Comparison of ENCODE assay signal across 29 cellular contexts in the genomic region with DNA sequence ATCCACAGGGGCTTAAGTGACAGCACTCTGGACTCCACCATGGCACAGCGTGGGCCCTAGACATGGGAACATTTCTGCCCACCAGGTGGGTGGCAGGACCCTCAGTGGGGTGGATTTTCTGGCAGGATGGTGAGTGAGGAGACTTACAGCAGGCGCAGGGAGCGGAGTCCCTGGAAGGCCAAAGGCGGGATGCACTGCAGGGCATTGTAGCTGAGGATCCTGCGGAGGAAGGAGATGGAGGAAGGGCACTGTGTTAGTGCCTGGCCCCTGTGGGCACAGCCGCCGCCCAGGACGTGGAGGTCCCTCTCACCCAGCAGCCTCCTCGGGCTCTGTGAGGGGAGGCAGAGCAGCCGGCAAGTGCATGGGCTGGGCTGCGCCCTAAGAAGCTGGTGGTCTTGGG.
"Had no signal": no experiment of that assay in that cellular context is flagged by ENCODE, and none has a peak within 500 bp of the region (broad histone marks: within the 10 kb centered on the region; RNA-seq: fewer than 3 reads in every experiment).

No MANE protein-coding gene starts in this region.

- H3K27ac ChIP-seq: ascending aorta, breast epithelium, cardiac muscle cell, esophagus muscularis mucosa, gastroesophageal sphincter had no signal

- H3K4me1 ChIP-seq: ascending aorta, breast epithelium, esophagus muscularis mucosa, gastroesophageal sphincter had no signal

- H3K36me3 ChIP-seq: ascending aorta, breast epithelium, cardiac muscle cell, esophagus muscularis mucosa, gastroesophageal sphincter had no signal

- ATAC-seq: activated CD4-positive, alpha-beta T cell treated with anti-CD3 and anti-CD28 coated beads for 36 hours; activated CD8-positive, alpha-beta memory T cell treated with anti-CD3 and anti-CD28 coated beads, Interleukin-2, amount 10 ng/mL, durations not matched to agents 7 days and 5 days; activated CD8-positive, alpha-beta T cell treated with anti-CD3 and anti-CD28 coated beads, Interleukin-2, amount 10 ng/mL, durations not matched to agents 7 days and 5 days; activated naive CD4-positive, alpha-beta T cell treated with anti-CD3 and anti-CD28 coated beads, Interleukin-2, amount 50 U/mL, for 72 hours; activated T-cell treated with anti-CD3 and anti-CD28 coated beads, Interleukin-2, amount 50 U/mL, for 4 hours; activated T-helper 17 cell treated with anti-CD3 and anti-CD28 coated beads, Interleukin-2, amount 50 U/mL, for 72 hours; effector memory CD8-positive, alpha-beta T cell; gastroesophageal sphincter; T-helper 17 cell had no signal

- H3K4me3 ChIP-seq: ascending aorta, breast epithelium, cardiac muscle cell, esophagus muscularis mucosa, gastroesophageal sphincter had no signal

- H3K27me3 ChIP-seq: ascending aorta, breast epithelium, cardiac muscle cell had no signal

- DNase-seq: activated CD4-positive, alpha-beta memory T cell treated with anti-CD3 and anti-CD28 coated beads for 36 hours; activated CD4-positive, alpha-beta T cell treated with anti-CD3 and anti-CD28 coated beads for 36 hours; activated CD4-positive, alpha-beta T cell treated with anti-CD3 and anti-CD28 coated beads, Interleukin-2, amount 10 ng/mL, durations not matched to agents 24 days and 14 days; activated CD4-positive, CD25-positive, alpha-beta regulatory T cell; activated CD4-positive, CD25-positive, alpha-beta regulatory T cell treated with anti-CD3 and anti-CD28 coated beads, Interleukin-2, amount 50 U/mL, for 72 hours; activated CD8-positive, alpha-beta memory T cell treated with anti-CD3 and anti-CD28 coated beads, Interleukin-2, amount 10 ng/mL, durations not matched to agents 7 days and 5 days; activated CD8-positive, alpha-beta memory T cell treated with anti-CD3 and anti-CD28 coated beads, Interleukin-2, amount 50 U/mL, for 4 hours; activated CD8-positive, alpha-beta T cell treated with anti-CD3 and anti-CD28 coated beads, Interleukin-2, amount 10 ng/mL, durations not matched to agents 7 days and 5 days; activated gamma-delta T cell; activated naive CD4-positive, alpha-beta T cell; activated naive CD4-positive, alpha-beta T cell treated with anti-CD3 and anti-CD28 coated beads, Interleukin-2, amount 10 ng/mL, durations not matched to agents 7 days and 5 days; activated naive CD8-positive, alpha-beta T cell treated with anti-CD3 and anti-CD28 coated beads, Interleukin-2, amount 10 ng/mL, durations not matched to agents 7 days and 5 days; activated T-cell treated with anti-CD3 and anti-CD28 coated beads, Interleukin-2, amount 50 U/mL, for 4 hours; cortex of kidney; dermis blood vessel endothelial cell; effector CD4-positive, alpha-beta T cell; effector memory CD8-positive, alpha-beta T cell; erythroblast; foreskin melanocyte; T-helper 1 cell; T-helper 17 cell; T1000 had no signal

- H3K9me3 ChIP-seq: ascending aorta, breast epithelium, esophagus muscularis mucosa, gastroesophageal sphincter had no signal
